8 cellular contexts compared by ENCODE assay signal in the genomic region with DNA sequence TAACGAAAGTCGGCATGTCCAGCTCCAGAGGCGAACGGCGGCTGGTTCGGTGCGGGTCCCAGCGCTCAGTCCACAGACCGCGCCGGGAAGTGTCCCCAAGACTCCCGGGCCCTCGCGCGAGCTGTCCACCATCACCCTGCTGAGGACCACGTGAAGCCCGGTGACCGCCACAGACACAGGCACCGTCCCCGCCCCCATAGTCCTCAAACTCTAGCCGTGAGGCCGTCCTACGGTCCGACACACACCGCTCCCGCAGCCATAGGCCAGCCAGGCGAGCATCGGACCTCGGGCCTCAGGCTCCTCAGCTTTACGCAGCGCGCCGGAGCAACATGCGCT. TPM values are rescaled to one million over a fixed set of nuclear protein-coding genes. Genes with fewer than 3 reads are reported as not detected.
DNase-seq lines count a peak whose midpoint lies in the region; ATAC-seq and TF ChIP-seq lines count a peak whose summit lies in the region.

No MANE protein-coding gene starts in this region.

- H3K4me3 Mint-ChIP-seq in endothelial cell (ENCODE audit: unreplicated experiment): peak overlapping the region; percentile 97
- peak overlapping the region; percentile 92 to 99 (median 98) for H3K4me3 Mint-ChIP-seq in naive B cell

- TF ChIP-seq CTCF in BE2C (IDR thresholded peaks at IDR 0.05; ENCODE audit: low read depth, low read length) (no peak), endothelial cell (IDR thresholded peaks at IDR 0.05; ENCODE audit: unreplicated experiment) (no peak)

- H3K27me3 ChIP-seq in BE2C: no peaks in the 10 kb centered on the region

- in situ Hi-C loops in SK-MEL-5 (cut with HindIII; ENCODE audit: low pct_unique_long_range_greater_than_20kb, low sequenced_read_pairs): no loop called here

- H3K27me3 Mint-ChIP-seq in endothelial cell (ENCODE audit: unreplicated experiment) (peaks cover 3% of the 10 kb centered on the region), naive B cell (peaks cover 0 to 15% (median 9%) of the 10 kb centered on the region in 3 donors)

- peaks cover 35% of the 10 kb centered on the region for H3K36me3 ChIP-seq in BE2C

- no peaks in the 10 kb centered on the region for H3K9me3 ChIP-seq in BE2C

- H3K27ac Mint-ChIP-seq in endothelial cell (ENCODE audit: unreplicated experiment) (peak overlapping the region; percentile 90), naive B cell (peak overlapping the region; percentile 44 to 98 (median 96))

- H3K36me3 Mint-ChIP-seq in endothelial cell (ENCODE audit: low read depth, unreplicated experiment): peaks cover 18% of the 10 kb centered on the region
- peaks cover 13 to 19% of the 10 kb centered on the region in 2 donors for H3K36me3 Mint-ChIP-seq in naive B cell

- H3K4me1 Mint-ChIP-seq in endothelial cell (ENCODE audit: unreplicated experiment) (peaks cover 3% of the 10 kb centered on the region), naive B cell (peaks cover 13 to 26% (median 16%) of the 10 kb centered on the region in 3 donors)

- H3K4me3 ChIP-seq in BE2C (ENCODE audit: low read depth, low read length): peak overlapping the region; percentile 93

- DNase-seq in BE2C (peak; percentile 58), SK-MEL-5 (ENCODE audit: low read depth, low spot score) (peak; percentile 50), endothelial cell (ENCODE audit: low spot score) (peak; percentile 51), naive B cell (no peak), OCI-M1 (lab: John Stamatoyannopoulos, UW) (no peak), NK-92 (lab: John Stamatoyannopoulos, UW; ENCODE audit: unreplicated experiment) (no peak)

- no peaks in the 10 kb centered on the region for H3K4me1 ChIP-seq in BE2C

- peak; percentile 41 for ATAC-seq in GM18907 (IDR thresholded peaks at IDR 0.05; ENCODE audit: unreplicated experiment)
- ATAC-seq in HG03064 (IDR thresholded peaks at IDR 0.05; ENCODE audit: low read depth, unreplicated experiment): peak; percentile 22
- peak in 1 of 2 donors; percentile 25 for ATAC-seq in naive B cell (ENCODE audit: low read depth in 2 of 2)

- no peaks in the 10 kb centered on the region for H3K9me3 Mint-ChIP-seq in endothelial cell (ENCODE audit: unreplicated experiment)
- H3K9me3 Mint-ChIP-seq in naive B cell: no peaks in the 10 kb centered on the region

RNA-seq across cellular contexts. Expression of a gene that starts 0.5 kb away (rescaled TPM):
- polyA plus RNA-seq in BE2C (2012; ENCODE audit: insufficient read depth, insufficient read length, low read depth): 21.1 TPM
- total RNA-seq in SK-MEL-5 (2014; rRNA removed; shearing (Covaris generic)): 11.5 and 15.6 TPM in 2 replicates
- polyA plus RNA-seq in SK-MEL-5 (2015; cell fraction: cytosol; rRNA removed): 11.0 and 11.1 TPM in 2 replicates
- polyA plus RNA-seq in SK-MEL-5 (2015; cell fraction: nucleus; rRNA removed): 67.9 and 71.1 TPM in 2 replicates
- 15.7 TPM for total RNA-seq in endothelial cell (ENCODE audit: unreplicated experiment)
- polyA plus RNA-seq in naive B cell (ENCODE audit: low read depth in 6 of 6): 10 to 100 TPM in 2 of 6 donors, 1 to 10 TPM in 4; 6.5 to 15.1 (median 9.7) TPM

RNA-seq across cellular contexts. Expression of a gene that starts 10.0 kb away (rescaled TPM):
- 244 TPM for polyA plus RNA-seq in BE2C (2012; ENCODE audit: insufficient read depth, insufficient read length, low read depth)
- total RNA-seq in SK-MEL-5 (2014; rRNA removed; shearing (Covaris generic)): 217 and 237 TPM in 2 replicates
- 232 and 262 TPM in 2 replicates for polyA plus RNA-seq in SK-MEL-5 (2015; cell fraction: cytosol; rRNA removed)
- polyA plus RNA-seq in SK-MEL-5 (2015; cell fraction: nucleus; rRNA removed): 63.1 and 93.5 TPM in 2 replicates
- total RNA-seq in endothelial cell (ENCODE audit: unreplicated experiment): 7.6 TPM
- 10 to 100 TPM; 15.4 to 44.6 (median 32.2) TPM for polyA plus RNA-seq in naive B cell (ENCODE audit: low read depth in 6 of 6)

Comparison
In these comparisons a context has a peak if more than half of its experiments do, and no peak if none do; other contexts are left out.
1. DNase-seq: peak in BE2C (single experiment), SK-MEL-5 (single experiment) and endothelial cell (single experiment); none in naive B cell (single experiment), OCI-M1 (single experiment) and NK-92 (single experiment).
2. RNA of a gene that starts 10.0 kb away (total RNA-seq): 217 to 237 TPM in SK-MEL-5; 7.6 TPM in endothelial cell (single experiment); every median in the first group is over 10 times any median in the second.